Comparison of ENCODE assay signal across 9 cellular contexts in genomic region chr6:117481278-117481925, GRCh38. TPM values are rescaled to one million over a fixed set of nuclear protein-coding genes. Genes with fewer than 3 reads are reported as not detected.
DNase-seq lines count a peak whose midpoint lies in the region; ATAC-seq and TF ChIP-seq lines count a peak whose summit lies in the region.
"Had no signal": no experiment of that assay in that cellular context is flagged by ENCODE, and none has a peak within 500 bp of the region (broad histone marks: within the 10 kb centered on the region; RNA-seq: fewer than 3 reads in every experiment).

No MANE protein-coding gene starts in this region.

- no peak for ATAC-seq in activated CD4-positive, CD25-positive, alpha-beta regulatory T cell treated with anti-CD3 and anti-CD28 coated beads, Interleukin-2, amount 50 U/mL, for 24 hours

- no peak for TF ChIP-seq CTCF in coronary artery (IDR thresholded peaks at IDR 0.05)
- TF ChIP-seq CTCF in osteoblast (IDR thresholded peaks at IDR 0.05; ENCODE audit: extremely low read depth, low read depth, low read length): no peak

- no peaks in the 10 kb centered on the region for H3K27me3 ChIP-seq in osteoblast (ENCODE audit: insufficient read depth, low read length)
- H3K27me3 ChIP-seq: pancreas had no signal

- H3K36me3 ChIP-seq in osteoblast (ENCODE audit: insufficient read depth, low read length): peaks cover 14% of the 10 kb centered on the region
- H3K36me3 ChIP-seq: pancreas had no signal

- H3K79me2 ChIP-seq in osteoblast (ENCODE audit: insufficient read depth, low read length): peaks cover 29% of the 10 kb centered on the region

- no peaks in the 10 kb centered on the region for H3K9me3 ChIP-seq in osteoblast (ENCODE audit: low read depth, low read length)
- H3K9me3 ChIP-seq: pancreas had no signal

- no peaks in the 10 kb centered on the region for H4K20me1 ChIP-seq in osteoblast (ENCODE audit: insufficient read depth, low read length)

- H3K27ac ChIP-seq in coronary artery: peak overlapping the region in 1 of 2 donors; percentile 86
- H3K27ac ChIP-seq in osteoblast (ENCODE audit: low read depth, low read length): no peak overlapping the region

- DNase-seq in CD1c-positive myeloid dendritic cell (ENCODE audit: extremely low spot score): peak; percentile 4
- DNase-seq in NCI-H1930 (lab: John Stamatoyannopoulos, UW): peak; percentile 10 to 15
- DNase-seq in coronary artery (ENCODE audit: low spot score): no peak
- no peak for DNase-seq in osteoblast (ENCODE audit: insufficient read length, low spot score, missing footprints)
- DNase-seq in SKM-1 (lab: John Stamatoyannopoulos, UW; ENCODE audit: unreplicated experiment): no peak
- no peak for DNase-seq in ecto neural progenitor cell (ENCODE audit: low spot score)
- no peak for DNase-seq in RKO (ENCODE audit: low spot score)

- peak overlapping the region; percentile 72 for H3K4me3 ChIP-seq in coronary artery
- no peak overlapping the region for H3K4me3 ChIP-seq in osteoblast (ENCODE audit: insufficient read depth, low read length)

- peaks cover 31% of the 10 kb centered on the region for H3K4me1 ChIP-seq in osteoblast (ENCODE audit: insufficient read depth, low read length)

- peak overlapping the region; percentile 84 for H2AFZ ChIP-seq in osteoblast (ENCODE audit: low read length)

- H3K4me2 ChIP-seq in osteoblast (ENCODE audit: insufficient read depth, low read length): peak overlapping the region; percentile 71

RNA-seq across cellular contexts. Expression of gene DCBLD1, which starts 1.1 kb away (rescaled TPM):
- total RNA-seq in osteoblast: 22.1 and 29.7 TPM in 2 replicates

RNA-seq across cellular contexts. Expression of gene ROS1, which starts 55.7 kb away (rescaled TPM):
- total RNA-seq in osteoblast: 0.59 and 1.4 TPM in 2 replicates

Comparison
In these comparisons a context has a peak if more than half of its experiments do, and no peak if none do; other contexts are left out.
1. DNase-seq: peak in CD1c-positive myeloid dendritic cell (single experiment) and NCI-H1930 (2 of 2); none in coronary artery (single experiment), osteoblast (single experiment), SKM-1 (single experiment), ecto neural progenitor cell (single experiment) and RKO (single experiment).